8 cellular contexts compared by ENCODE assay signal in the genomic region with DNA sequence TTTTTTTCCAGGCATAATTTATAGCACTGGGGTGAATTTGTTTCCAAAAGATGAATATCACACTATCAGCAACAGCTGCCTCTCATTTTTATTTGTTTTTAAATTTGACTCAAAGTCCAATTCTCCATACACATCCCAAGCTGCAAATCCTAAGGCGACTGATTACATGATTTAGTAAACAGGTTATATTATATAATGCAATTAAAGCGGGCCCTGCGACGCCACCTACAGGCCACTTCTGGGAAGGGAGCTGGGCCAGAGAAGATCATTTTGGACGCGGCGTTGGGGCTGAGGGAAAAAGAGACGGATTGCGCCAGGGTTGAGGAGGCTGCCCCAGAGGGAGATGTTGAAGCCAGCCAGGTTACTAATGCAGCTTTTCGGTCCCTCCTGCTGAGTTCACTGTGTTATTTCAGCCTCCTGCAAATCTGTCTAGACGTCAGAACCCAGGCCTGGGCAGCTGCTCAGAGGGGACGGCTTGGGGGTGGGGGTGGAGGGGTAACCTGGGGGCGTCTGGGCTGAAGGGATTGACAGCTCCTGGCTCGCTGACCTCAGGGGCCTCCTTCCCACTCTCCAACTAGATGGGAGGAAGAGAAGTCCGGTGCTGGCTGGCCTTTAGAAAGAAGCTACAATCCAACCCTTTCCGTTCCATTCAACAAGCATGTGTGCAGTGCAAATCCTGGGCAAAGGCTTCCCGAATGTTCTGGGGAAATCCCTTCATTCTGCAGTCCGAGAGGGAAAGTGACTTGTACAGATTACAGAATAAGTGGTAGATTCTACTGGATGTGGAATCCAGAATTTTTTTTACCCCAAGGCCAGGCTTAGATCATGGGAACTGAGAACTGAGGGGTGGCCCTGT.
DNase-seq lines count a peak whose midpoint lies in the region; ATAC-seq and TF ChIP-seq lines count a peak whose summit lies in the region.

No MANE protein-coding gene starts in this region.

- H3K27ac ChIP-seq in Panc1 (ENCODE audit: low read length) (no peak overlapping the region), adrenal gland (peak overlapping the region in 2 of 5 donors; percentile 34 to 35), heart left ventricle (peak overlapping the region; percentile 11 to 74 (median 53)), psoas muscle (peak overlapping the region; percentile 67)

- no peaks in the 10 kb centered on the region for H3K9me3 ChIP-seq in Panc1 (ENCODE audit: control insufficient read depth, insufficient read depth, low read depth, low read length)
- no peaks in the 10 kb centered on the region for H3K9me3 ChIP-seq in adrenal gland (replicated peaks in 1 of 3)
- H3K9me3 ChIP-seq in heart left ventricle, result no peaks in the 10 kb centered on the region
- no peaks in the 10 kb centered on the region for H3K9me3 ChIP-seq in psoas muscle

- no peaks in the 10 kb centered on the region for H3K4me1 ChIP-seq in Panc1 (ENCODE audit: control insufficient read depth, insufficient read depth, low read length)
- H3K4me1 ChIP-seq in adrenal gland (replicated peaks in 1 of 2), result peaks cover 0 to 5% of the 10 kb centered on the region in 2 donors
- peaks cover 0 to 39% (median 13%) of the 10 kb centered on the region in 12 donors for H3K4me1 ChIP-seq in heart left ventricle
- H3K4me1 ChIP-seq in psoas muscle, result peaks cover 41% of the 10 kb centered on the region

- intact Hi-C loops in Panc1 (cut with micrococcal nuclease; ENCODE audit: unreplicated experiment), result loop anchor here (1.0 to 5.0 kb wide), 4 partner anchors 56 to 384 kb away; a partner anchor contains a TSS
- intact Hi-C loops in adrenal gland (cut with DNase I), result loop anchor here (5.0 to 10.0 kb wide), 4 partner anchors 184 to 391 kb away; a partner anchor contains a TSS
- intact Hi-C loops in heart left ventricle (cut with DNase I), result loop anchor here (2.0 to 10.0 kb wide), 18 partner anchors 59 to 391 kb away; a partner anchor contains a TSS
- intact Hi-C loops in psoas muscle (cut with DNase I), result loop anchor here (2.0 to 5.0 kb wide), 6 partner anchors 56 to 384 kb away; a partner anchor contains a TSS

- DNase-seq in DMS79 treated with DMSO at 0.1 percent for 48 hours (lab: John Stamatoyannopoulos, UW), result peak; percentile 78
- DNase-seq in Panc1 (ENCODE audit: low read depth, low spot score), result no peak
- DNase-seq in adrenal gland, result peak; percentile 51 to 91 (median 78)
- peak; percentile 73 to 85 (median 82) for DNase-seq in heart left ventricle
- peak; percentile 84 to 93 for DNase-seq in psoas muscle

- H3K36me3 ChIP-seq in Panc1 (ENCODE audit: control insufficient read depth, insufficient read depth, low read length), result no peaks in the 10 kb centered on the region
- no peaks in the 10 kb centered on the region for H3K36me3 ChIP-seq in adrenal gland (replicated peaks in 1 of 2)
- H3K36me3 ChIP-seq in heart left ventricle, result no peaks in the 10 kb centered on the region
- no peaks in the 10 kb centered on the region for H3K36me3 ChIP-seq in psoas muscle (ENCODE audit: insufficient read depth in 1 of 2, low read depth in 1 of 2)

- no peak overlapping the region for H3K4me3 ChIP-seq in Panc1 (ENCODE audit: low read depth in 2 of 2, low read length in 2 of 2)
- no peak overlapping the region for H3K4me3 ChIP-seq in adrenal gland
- H3K4me3 ChIP-seq in heart left ventricle, result no peak overlapping the region
- H3K4me3 ChIP-seq in psoas muscle, result peak overlapping the region; percentile 2

- ATAC-seq in HG03571 (IDR thresholded peaks at IDR 0.05; ENCODE audit: unreplicated experiment) (peak; percentile 57), Panc1 (peak; percentile 79), heart left ventricle (peak; percentile 68 to 86 (median 83)), psoas muscle (peak; percentile 86 to 93 (median 88)), GM19467 (IDR thresholded peaks at IDR 0.05; ENCODE audit: unreplicated experiment) (no peak), HG03378 (IDR thresholded peaks at IDR 0.05; ENCODE audit: unreplicated experiment) (no peak)

- 16 to 21% (median 19%) methylated on average over 13 to 18 of the region's 18 CpGs for WGBS in adrenal gland, 4 donors
- 19 to 23% (median 19%) methylated on average over 13 to 18 of the region's 18 CpGs for WGBS in heart left ventricle, 4 donors
- 9 to 18% (median 12%) methylated on average over 18 of the region's 18 CpGs for WGBS in psoas muscle, 3 donors

- in situ Hi-C loops in Panc1 (cut with HindIII; ENCODE audit: low pct_unique_long_range_greater_than_20kb, low sequenced_read_pairs), result no loop called here

- no TSS peak for BruUV-seq in Panc1 (replicated peaks; lab: Mats Ljungman, UMichigan)

- POLR2A ChIA-PET in Panc1 (lab: Charles Lee), result interaction anchor here (0.6 kb wide), 1 partner anchor 1978 kb away, joined by 8 read pairs; no protein-coding TSS in a partner anchor

- H3K27me3 ChIP-seq in Panc1 (ENCODE audit: control insufficient read depth, insufficient read depth, low read length), result peaks cover 5% of the 10 kb centered on the region; the same call in 1 of the 2 replicates
- no peaks in the 10 kb centered on the region for H3K27me3 ChIP-seq in adrenal gland
- H3K27me3 ChIP-seq in heart left ventricle, result no peaks in the 10 kb centered on the region
- H3K27me3 ChIP-seq in psoas muscle (ENCODE audit: insufficient read depth in 3 of 3, low read length in 2 of 3), result no peaks in the 10 kb centered on the region

- TF ChIP-seq POLR2A in adrenal gland (IDR thresholded peaks at IDR 0.05) (no peak), heart left ventricle (IDR thresholded peaks at IDR 0.05) (no peak)

- CTCF ChIA-PET in Panc1 (lab: Charles Lee), result interaction anchor here (0.5 to 2.6 kb wide), 20 partner anchors 18 to 262 kb away, joined by 3 to 12 read pairs (median 3); a partner anchor contains a TSS

- TF ChIP-seq CTCF in Panc1 (IDR thresholded peaks at IDR 0.05) (peak; percentile 98), adrenal gland (IDR thresholded peaks at IDR 0.05) (peak; percentile 71 to 86 (median 80)), heart left ventricle (IDR thresholded peaks at IDR 0.05) (peak; percentile 78 to 94 (median 86)), psoas muscle (IDR thresholded peaks at IDR 0.05) (peak; percentile 91)

Comparison
In these comparisons a context has a peak if more than half of its experiments do, and no peak if none do; other contexts are left out.
1. ATAC-seq: peak in HG03571 (single experiment), Panc1 (single experiment), heart left ventricle (4 of 4) and psoas muscle (4 of 4); none in GM19467 (single experiment) and HG03378 (single experiment).
2. Peak in every context shown above with its lines, with median percentiles within 50 percentile points of each other: CTCF ChIP-seq.